ENCODE assay signal across 28 cellular contexts in genomic region chr11:11521306-11522002, GRCh38.
A peak's percentile ranks its signal among the peaks of the same experiment; 100 is the strongest.
DNase-seq lines count a peak whose midpoint lies in the region; TF ChIP-seq lines count a peak whose summit lies in the region.
"Had no signal": no experiment of that assay in that cellular context is flagged by ENCODE, and none has a peak within 500 bp of the region (broad histone marks: within the 10 kb centered on the region; RNA-seq: fewer than 3 reads in every experiment).

No MANE protein-coding gene starts in this region.

- peaks cover 18% of the 10 kb centered on the region for H3K4me1 ChIP-seq in SJCRH30
- no peaks in the 10 kb centered on the region for H3K4me1 ChIP-seq in BE2C
- H3K4me1 ChIP-seq: body of pancreas, right lobe of liver, transverse colon had no signal

- H3K9me3 ChIP-seq in SJCRH30 (replicated peaks) (no peaks in the 10 kb centered on the region), BE2C (no peaks in the 10 kb centered on the region)
- H3K9me3 ChIP-seq: body of pancreas, mucosa of descending colon, right lobe of liver, SK-N-SH, transverse colon had no signal

- H3K4me3 ChIP-seq in SJCRH30: no peak overlapping the region
- no peak overlapping the region for H3K4me3 ChIP-seq in BE2C (ENCODE audit: low read depth, low read length)
- H3K4me3 ChIP-seq: body of pancreas, mucosa of descending colon, right lobe of liver, transverse colon had no signal

- no peak for TF ChIP-seq CTCF in BE2C (IDR thresholded peaks at IDR 0.05; ENCODE audit: low read depth, low read length)

- H3K27me3 ChIP-seq in SJCRH30 (no peaks in the 10 kb centered on the region), BE2C (no peaks in the 10 kb centered on the region)
- H3K27me3 ChIP-seq: body of pancreas, right lobe of liver, transverse colon had no signal

- peak; percentile 23 for DNase-seq in activated CD4-positive, alpha-beta T cell treated with anti-CD3 and anti-CD28 coated beads for 48 hours
- no peak for DNase-seq in activated CD4-positive, alpha-beta T cell treated with anti-CD3 and anti-CD28 coated beads, Interleukin-2, amount 50 U/mL, for 4 hours
- DNase-seq in CD1c-positive myeloid dendritic cell (ENCODE audit: extremely low spot score) (peak; percentile 22), SJCRH30 (peak; percentile 16 to 38), myocyte (ENCODE audit: low read depth) (peak; percentile 47), dermis blood vessel endothelial cell (no peak), cerebellar nuclear complex (lab: John Stamatoyannopoulos, UW) (no peak), BE2C (no peak)
- DNase-seq: body of pancreas; DMS53; effector memory CD8-positive, alpha-beta T cell; foreskin melanocyte; GDM1; GOT3; hippocampal formation; immature natural killer cell; mucosa of descending colon; NCI-H1092 treated with DMSO at 0.1 percent for 48 hours; NCI-H2081; NCI-H446; NCI-H82; right lobe of liver; RPMI8226; SK-N-SH; stimulated activated CD8-positive, alpha-beta memory T cell treated with anti-CD3 and anti-CD28 coated beads, Interleukin-4, amount 100 ng/mL, for 48 hours; T-helper 17 cell; transverse colon had no signal

- no peak overlapping the region for H3K27ac ChIP-seq in SJCRH30
- H3K27ac ChIP-seq: body of pancreas, right lobe of liver, transverse colon, VCaP had no signal

- H3K36me3 ChIP-seq in SJCRH30: no peaks in the 10 kb centered on the region; the same call in 1 of the 2 replicates
- no peaks in the 10 kb centered on the region for H3K36me3 ChIP-seq in BE2C
- H3K36me3 ChIP-seq: right lobe of liver, transverse colon had no signal

Comparison
In these comparisons a context has a peak if more than half of its experiments do, and no peak if none do; other contexts are left out.
1. DNase-seq: peak in activated CD4-positive, alpha-beta T cell treated with anti-CD3 and anti-CD28 coated beads for 48 hours (single experiment), CD1c-positive myeloid dendritic cell (single experiment), SJCRH30 (2 of 2) and myocyte (single experiment); none in activated CD4-positive, alpha-beta T cell treated with anti-CD3 and anti-CD28 coated beads, Interleukin-2, amount 50 U/mL, for 4 hours (0 of 2), dermis blood vessel endothelial cell (single experiment), cerebellar nuclear complex (0 of 2) and BE2C (single experiment).